8 cellular contexts compared by ENCODE assay signal in genomic region chr12:112907415-112908157, GRCh38. TPM values are rescaled to one million over a fixed set of nuclear protein-coding genes. Genes with fewer than 3 reads are reported as not detected.
DNase-seq lines count a peak whose midpoint lies in the region; ATAC-seq, FAIRE-seq and TF ChIP-seq lines count a peak whose summit lies in the region.

No MANE protein-coding gene starts in this region.

- no peak for TF ChIP-seq CTCF in A549 (IDR thresholded peaks at IDR 0.05)
- no peak for TF ChIP-seq CTCF in mucosa of descending colon (IDR thresholded peaks at IDR 0.05)
- no peak for TF ChIP-seq CTCF in endothelial cell (IDR thresholded peaks at IDR 0.05; ENCODE audit: unreplicated experiment)

- H3K27ac ChIP-seq in A549: peak overlapping the region; percentile 73 to 82

- H3K9me3 ChIP-seq in A549: peaks cover 7% of the 10 kb centered on the region
- no peaks in the 10 kb centered on the region for H3K9me3 ChIP-seq in mucosa of descending colon

- ATAC-seq in A549 (peak in 1 of 2 experiments; percentile 8; a peak in 3 of 6 replicates), GM19035 (IDR thresholded peaks at IDR 0.05; ENCODE audit: unreplicated experiment) (peak; percentile 66), HG03159 (IDR thresholded peaks at IDR 0.05; ENCODE audit: unreplicated experiment) (peak; percentile 46), mucosa of descending colon (peak; percentile 14)

- 78% methylated on average over 7 of the region's 7 CpGs for WGBS in A549 (ENCODE audit: missing lambda C conversion rate)

- DNase-seq in A549 (ENCODE audit: low read depth in 1 of 2, low spot score in 1 of 2) (no peak), mucosa of descending colon (peak in 1 of 3 donors; percentile 44), NCI-H146 treated with DMSO at 0.1 percent for 48 hours (lab: John Stamatoyannopoulos, UW; ENCODE audit: unreplicated experiment) (no peak), endothelial cell (ENCODE audit: low spot score) (no peak)
- DNase-seq in stimulated activated CD4-positive, alpha-beta T cell treated with anti-CD3 and anti-CD28 coated beads, Interleukin-15, amount 100 ng/mL, for 24 hours: no peak

- intact Hi-C loops in mucosa of descending colon (cut with DNase I, micrococcal nuclease): no loop called here

- H3K4me1 ChIP-seq in A549 (peaks cover 47% of the 10 kb centered on the region), mucosa of descending colon (ENCODE audit: low read depth) (peaks cover 53% of the 10 kb centered on the region)

- peak overlapping the region; percentile 83 for H3K4me2 ChIP-seq in A549

- H3K4me3 ChIP-seq in A549 (peak overlapping the region; percentile 38), mucosa of descending colon (peak overlapping the region; percentile 1)

- peaks cover 19% of the 10 kb centered on the region for H3K36me3 Mint-ChIP-seq in activated naive CD8-positive, alpha-beta T cell
- H3K36me3 Mint-ChIP-seq in endothelial cell (ENCODE audit: low read depth, unreplicated experiment): no peaks in the 10 kb centered on the region

- no peaks in the 10 kb centered on the region for H3K36me3 ChIP-seq in mucosa of descending colon (ENCODE audit: low read depth)

- H3K4me3 Mint-ChIP-seq in activated naive CD8-positive, alpha-beta T cell: peak overlapping the region; percentile 95
- H3K4me3 Mint-ChIP-seq in endothelial cell (ENCODE audit: unreplicated experiment): no peak overlapping the region

- H3K27ac Mint-ChIP-seq in activated naive CD8-positive, alpha-beta T cell: peak overlapping the region; percentile 89
- no peak overlapping the region for H3K27ac Mint-ChIP-seq in endothelial cell (ENCODE audit: unreplicated experiment)

- FAIRE-seq in A549 (lab: Jason Lieb, UNC): no peak

- H3K4me1 Mint-ChIP-seq in activated naive CD8-positive, alpha-beta T cell (ENCODE audit: low read depth): peaks cover 71% of the 10 kb centered on the region
- H3K4me1 Mint-ChIP-seq in endothelial cell (ENCODE audit: unreplicated experiment): peaks cover 7% of the 10 kb centered on the region

- CTCF ChIA-PET in A549 (lab: Yijun Ruan, JAX): interaction anchor here (1.3 to 1.5 kb wide), 3 partner anchors 12 to 168 kb away, joined by 3 to 4 read pairs (median 3); no protein-coding TSS in a partner anchor

- POLR2A ChIA-PET in A549 (lab: Yijun Ruan, JAX): no interaction called here

- no peaks in the 10 kb centered on the region for H3K27me3 Mint-ChIP-seq in activated naive CD8-positive, alpha-beta T cell
- H3K27me3 Mint-ChIP-seq in endothelial cell (ENCODE audit: unreplicated experiment): peaks cover 6% of the 10 kb centered on the region

- TF ChIP-seq POLR2A in A549 (IDR thresholded peaks at IDR 0.05; ENCODE audit: low read length): no peak

- H3K9me3 Mint-ChIP-seq in activated naive CD8-positive, alpha-beta T cell (ENCODE audit: low read depth): no peaks in the 10 kb centered on the region
- H3K9me3 Mint-ChIP-seq in endothelial cell (ENCODE audit: unreplicated experiment): no peaks in the 10 kb centered on the region

- no peak for TF ChIP-seq EP300 in A549 (IDR thresholded peaks at IDR 0.05)

- no peak for TF ChIP-seq RAD21 in A549 (conservative IDR thresholded peaks at IDR 0.05 in 1 of 2, IDR thresholded peaks at IDR 0.05 in 1 of 2)

TF ChIP-seq in A549, 52 proteins besides CTCF, POLR2A, EP300 and RAD21:
- TF ChIP-seq HOXA7 (CRISPR knock-in tag; IDR thresholded peaks at IDR 0.05): no peak
- TF ChIP-seq REST (IDR thresholded peaks at IDR 0.05): peak; percentile 47; the same call in 1 of the 2 replicates

RNA-seq across cellular contexts. Expression of gene OAS1, which starts 0.8 kb away (rescaled TPM):
- 52.8 and 72.8 TPM in 2 replicates for polyA plus RNA-seq in A549 (2011; rRNA removed)
- 27.2 and 28.0 TPM in 2 replicates for polyA plus RNA-seq in A549 (2012; cell fraction: cytosol; rRNA removed)
- polyA plus RNA-seq in A549 (2012; cell fraction: nucleus; rRNA removed): 24.1 and 24.5 TPM in 2 replicates
- 41.3 to 63.6 TPM (median 48.4 TPM) in 3 replicates for polyA plus RNA-seq in A549 (2017; fragmentation: RNase III; extraction: RNeasy Plus Mini Kit Qiagen cat#74134 plus additional on column Dnase treatment)
- polyA minus RNA-seq in A549 (2011; rRNA and poly(A)+ RNA removed): 45.6 and 46.0 TPM in 2 replicates
- 100 to 1,000 TPM in 2 of 3 donors, 10 to 100 TPM in 1; 67.9 to 162 (median 103) TPM for total RNA-seq in mucosa of descending colon
- total RNA-seq in endothelial cell (ENCODE audit: unreplicated experiment): 0.56 TPM

RNA-seq across cellular contexts. Expression of gene OAS3, which starts 30.7 kb away (rescaled TPM):
- polyA plus RNA-seq in A549 (2011; rRNA removed) (36.7 and 38.9 TPM in 2 replicates), A549 (2017; fragmentation: RNase III; extraction: RNeasy Plus Mini Kit Qiagen cat#74134 plus additional on column Dnase treatment) (22.7 to 23.3 TPM (median 22.9 TPM) in 3 replicates)
- polyA plus RNA-seq in A549 (2012; cell fraction: cytosol; rRNA removed): 31.8 and 38.7 TPM in 2 replicates
- polyA plus RNA-seq in A549 (2012; cell fraction: nucleus; rRNA removed): 46.2 and 52.9 TPM in 2 replicates
- 74.6 and 81.2 TPM in 2 replicates for polyA minus RNA-seq in A549 (2011; rRNA and poly(A)+ RNA removed)
- total RNA-seq in mucosa of descending colon (10 to 100 TPM; 14.8 to 27.4 (median 22.3) TPM), endothelial cell (ENCODE audit: unreplicated experiment) (2.2 TPM)

Comparison
In these comparisons a context has a peak if more than half of its experiments do, and no peak if none do; other contexts are left out.
1. RNA of gene OAS1, which starts 0.8 kb away (total RNA-seq): 67.9 to 162 TPM in mucosa of descending colon; 0.56 TPM in endothelial cell (single experiment); every median in the first group is over 10 times any median in the second.